In genomic region chr6:122789862-122790739, GRCh38 we compare ENCODE assay signal across 8 cellular contexts. TPM values are rescaled to one million over a fixed set of nuclear protein-coding genes. Genes with fewer than 3 reads are reported as not detected.
DNase-seq lines count a peak whose midpoint lies in the region; ATAC-seq and TF ChIP-seq lines count a peak whose summit lies in the region.

No MANE protein-coding gene starts in this region.

- TF ChIP-seq CTCF in astrocyte of the spinal cord (IDR thresholded peaks at IDR 0.05; ENCODE audit: low read depth, low read length) = peak; percentile 35

- peaks cover 5 to 22% (median 14%) of the 10 kb centered on the region in 4 donors for H3K4me1 Mint-ChIP-seq in CD4-positive, alpha-beta memory T cell
- H3K4me1 Mint-ChIP-seq in immature natural killer cell = peaks cover 18 to 25% of the 10 kb centered on the region in 2 donors

- intact Hi-C loops in CD4-positive, alpha-beta memory T cell (cut with micrococcal nuclease) = no loop called here

- peaks cover 31% of the 10 kb centered on the region in 2 donors for H3K27me3 Mint-ChIP-seq in CD4-positive, alpha-beta memory T cell
- H3K27me3 Mint-ChIP-seq in immature natural killer cell (ENCODE audit: low read depth in 3 of 3) = peaks cover 2 to 12% (median 8%) of the 10 kb centered on the region in 3 donors

- peak overlapping the region; percentile 85 for H3K9ac ChIP-seq in skeletal muscle satellite cell (ENCODE audit: low read depth, low read length)

- no peak overlapping the region for H3K27ac Mint-ChIP-seq in CD4-positive, alpha-beta memory T cell
- peak overlapping the region in 3 of 6 donors; percentile 22 to 54 (median 30) for H3K27ac Mint-ChIP-seq in immature natural killer cell

- no peaks in the 10 kb centered on the region for H3K4me1 ChIP-seq in CD4-positive, alpha-beta memory T cell (ENCODE audit: insufficient read depth, low read length)
- peaks cover 20% of the 10 kb centered on the region for H3K4me1 ChIP-seq in skeletal muscle satellite cell (ENCODE audit: control insufficient read depth, insufficient read depth, low read length)

- H3K9me3 Mint-ChIP-seq in CD4-positive, alpha-beta memory T cell = peaks cover 0 to 4% (median 0%) of the 10 kb centered on the region in 8 donors
- no peaks in the 10 kb centered on the region for H3K9me3 Mint-ChIP-seq in immature natural killer cell

- in situ Hi-C loops in astrocyte of the spinal cord (cut with HindIII; ENCODE audit: low sequenced_read_pairs) = no loop called here

- peak overlapping the region; percentile 89 for H3K4me2 ChIP-seq in skeletal muscle satellite cell (ENCODE audit: low read length)

- H3K4me3 ChIP-seq in CD4-positive, alpha-beta memory T cell (ENCODE audit: low read length in 2 of 2) = no peak overlapping the region
- H3K4me3 ChIP-seq in astrocyte of the spinal cord (ENCODE audit: low read depth, low read length) (peak overlapping the region; percentile 63), skeletal muscle satellite cell (ENCODE audit: low read length) (peak overlapping the region; percentile 77)

- no peaks in the 10 kb centered on the region for H3K36me3 Mint-ChIP-seq in CD4-positive, alpha-beta memory T cell
- no peaks in the 10 kb centered on the region for H3K36me3 Mint-ChIP-seq in immature natural killer cell

- CTCF ChIA-PET in CD4-positive, alpha-beta memory T cell (lab: Charles Lee; ENCODE audit: partially characterized antibody) = no interaction called here

- DNase-seq in CD4-positive, alpha-beta memory T cell = no peak
- DNase-seq in NCI-H748 treated with DMSO at 0.1 percent for 48 hours (lab: John Stamatoyannopoulos, UW) (peak; percentile 79), astrocyte of the spinal cord (ENCODE audit: low read depth, low spot score) (peak; percentile 56), immature natural killer cell (peak in 1 of 3 donors; percentile 2), DMS114 treated with DMSO at 0.1 percent for 48 hours (lab: John Stamatoyannopoulos, UW; ENCODE audit: unreplicated experiment) (no peak)

- H3K36me3 ChIP-seq in CD4-positive, alpha-beta memory T cell (ENCODE audit: insufficient read depth, low read length) = no peaks in the 10 kb centered on the region
- H3K36me3 ChIP-seq in skeletal muscle satellite cell (ENCODE audit: insufficient read depth, low read length) = no peaks in the 10 kb centered on the region

- ATAC-seq in GM18909 (IDR thresholded peaks at IDR 0.05; ENCODE audit: poor library complexity, unreplicated experiment) (peak; percentile 57), HG03097 (IDR thresholded peaks at IDR 0.05; ENCODE audit: low FRiP score, unreplicated experiment) (peak; percentile 44)

- POLR2A ChIA-PET in CD4-positive, alpha-beta memory T cell (lab: Charles Lee; ENCODE audit: partially characterized antibody) = no interaction called here

- peaks cover 5% of the 10 kb centered on the region for H3K27me3 ChIP-seq in CD4-positive, alpha-beta memory T cell (ENCODE audit: insufficient read depth, low read length)
- no peaks in the 10 kb centered on the region for H3K27me3 ChIP-seq in skeletal muscle satellite cell (ENCODE audit: control insufficient read depth, insufficient read depth, low read length)

- no peaks in the 10 kb centered on the region for H3K9me3 ChIP-seq in CD4-positive, alpha-beta memory T cell (ENCODE audit: control insufficient read depth in 1 of 2, low read length in 2 of 2)
- H3K9me3 ChIP-seq in skeletal muscle satellite cell (replicated peaks; ENCODE audit: low read length) = no peaks in the 10 kb centered on the region

- no peak overlapping the region for H3K27ac ChIP-seq in CD4-positive, alpha-beta memory T cell (ENCODE audit: low read depth, low read length)

- H3K4me3 Mint-ChIP-seq in CD4-positive, alpha-beta memory T cell = peak overlapping the region; percentile 60 to 86 (median 72)
- H3K4me3 Mint-ChIP-seq in immature natural killer cell = peak overlapping the region; percentile 84 to 95 (median 89)

RNA-seq across cellular contexts. Expression of gene SMPDL3A, which starts 1.0 kb away (rescaled TPM):
- not detected for total RNA-seq in CD4-positive, alpha-beta memory T cell
- not detected for polyA plus RNA-seq in CD4-positive, alpha-beta memory T cell
- 1 to 10 TPM in 1 of 3 donors, under 1 TPM in 1, not detected in 1; 0.37 to 1.2 TPM for polyA plus RNA-seq in immature natural killer cell
- total RNA-seq in skeletal muscle satellite cell (2012; rRNA removed) = 4.6 and 6.6 TPM in 2 replicates

RNA-seq across cellular contexts. Expression of gene FABP7, which starts 10.6 kb away (rescaled TPM):
- total RNA-seq in CD4-positive, alpha-beta memory T cell = not detected
- not detected for polyA plus RNA-seq in CD4-positive, alpha-beta memory T cell
- not detected for polyA plus RNA-seq in immature natural killer cell
- not detected in 2 replicates for total RNA-seq in skeletal muscle satellite cell (2012; rRNA removed)

Comparison
In these comparisons a context has a peak if more than half of its experiments do, and no peak if none do; other contexts are left out.
1. DNase-seq: peak in NCI-H748 treated with DMSO at 0.1 percent for 48 hours (single experiment) and astrocyte of the spinal cord (single experiment); none in CD4-positive, alpha-beta memory T cell (0 of 5) and DMS114 treated with DMSO at 0.1 percent for 48 hours (single experiment).
2. H3K4me3 ChIP-seq: peak in astrocyte of the spinal cord (single experiment) and skeletal muscle satellite cell (single experiment); none in CD4-positive, alpha-beta memory T cell (0 of 2).